ENCODE assay signal across 14 cellular contexts in the genomic region with DNA sequence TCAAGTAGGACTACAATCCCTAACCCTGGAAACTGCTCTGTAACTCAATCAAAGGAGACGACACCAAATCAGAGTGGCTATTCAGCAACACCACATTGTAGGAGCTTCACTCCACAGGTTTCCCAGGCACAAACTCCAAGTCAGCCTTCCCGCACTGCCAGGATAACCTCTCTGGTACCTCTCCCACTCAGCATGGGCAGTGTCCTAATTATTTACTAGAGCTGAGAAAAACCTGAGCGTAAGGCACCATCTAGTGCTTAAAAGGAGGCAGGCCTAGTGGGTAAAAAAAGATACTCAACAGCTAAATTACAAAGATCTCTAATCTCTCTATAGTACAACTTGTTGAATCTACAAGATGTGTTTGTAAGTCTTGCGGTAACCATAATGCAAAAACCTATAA. TPM values are rescaled to one million over a fixed set of nuclear protein-coding genes. Genes with fewer than 3 reads are reported as not detected.
DNase-seq lines count a peak whose midpoint lies in the region; ATAC-seq and TF ChIP-seq lines count a peak whose summit lies in the region.
"Had no signal": no experiment of that assay in that cellular context is flagged by ENCODE, and none has a peak within 500 bp of the region (broad histone marks: within the 10 kb centered on the region; RNA-seq: fewer than 3 reads in every experiment).

No MANE protein-coding gene starts in this region.

- no peaks in the 10 kb centered on the region for H3K36me3 ChIP-seq in endodermal cell (ENCODE audit: control insufficient read depth, insufficient read depth, low read length)

- H3K4me3 Mint-ChIP-seq in stimulated activated naive CD8-positive, alpha-beta T cell treated with anti-CD3 and anti-CD28 coated beads, Interleukin-15, Interleukin-2, amounts not matched to agents 100 ng/mL and 50 ng/mL, for 24 hours, result peak overlapping the region; percentile 9
- H3K4me3 Mint-ChIP-seq in endodermal cell (no peak overlapping the region), immature natural killer cell (peak overlapping the region in 1 of 5 donors; percentile 12)

- peaks cover 55% of the 10 kb centered on the region for H3K36me3 Mint-ChIP-seq in stimulated activated naive CD8-positive, alpha-beta T cell treated with anti-CD3 and anti-CD28 coated beads, Interleukin-15, Interleukin-2, amounts not matched to agents 100 ng/mL and 50 ng/mL, for 24 hours (ENCODE audit: low read depth)
- H3K36me3 Mint-ChIP-seq in endodermal cell (ENCODE audit: low read depth) (peaks cover 30% of the 10 kb centered on the region), immature natural killer cell (peaks cover 13 to 28% (median 19%) of the 10 kb centered on the region in 3 donors)

- H3K4me1 ChIP-seq in endodermal cell (ENCODE audit: control insufficient read depth, insufficient read depth, low read length), result no peaks in the 10 kb centered on the region
- H3K4me1 ChIP-seq: suprapubic skin had no signal

- H3K4me3 ChIP-seq in endodermal cell (ENCODE audit: low read length), result no peak overlapping the region
- H3K4me3 ChIP-seq: suprapubic skin had no signal

- no peaks in the 10 kb centered on the region for H3K27me3 Mint-ChIP-seq in stimulated activated naive CD8-positive, alpha-beta T cell treated with anti-CD3 and anti-CD28 coated beads, Interleukin-15, Interleukin-2, amounts not matched to agents 100 ng/mL and 50 ng/mL, for 24 hours
- H3K27me3 Mint-ChIP-seq in endodermal cell (ENCODE audit: insufficient read depth) (no peaks in the 10 kb centered on the region), immature natural killer cell (ENCODE audit: low read depth in 3 of 3) (peaks cover 0 to 3% (median 0%) of the 10 kb centered on the region in 3 donors)

- no peak for DNase-seq in stimulated activated naive CD8-positive, alpha-beta T cell treated with anti-CD3 and anti-CD28 coated beads, Interleukin-15, Interleukin-2, amounts not matched to agents 100 U/mL and 50 U/mL, for 24 hours
- DNase-seq in NAMALWA (ENCODE audit: low spot score) (peak; percentile 55), endodermal cell (peak; percentile 70), kidney tubule cell (ENCODE audit: low spot score) (no peak), GM19240 (ENCODE audit: insufficient read length, low spot score) (no peak), immature natural killer cell (no peak)
- DNase-seq: cerebellar nuclear complex, DMS 273 treated with DMSO at 0.1 percent for 48 hours, NCI-H2081, posterior cingulate gyrus had no signal

- no peaks in the 10 kb centered on the region for H3K27me3 ChIP-seq in endodermal cell (ENCODE audit: control insufficient read depth, insufficient read depth, low read length, poor library complexity, severe bottlenecking)
- H3K27me3 ChIP-seq: suprapubic skin had no signal

- no peak overlapping the region for H3K27ac ChIP-seq in endodermal cell (ENCODE audit: low read depth, low read length)
- H3K27ac ChIP-seq: suprapubic skin had no signal

- peaks cover 11% of the 10 kb centered on the region for H3K9me3 Mint-ChIP-seq in stimulated activated naive CD8-positive, alpha-beta T cell treated with anti-CD3 and anti-CD28 coated beads, Interleukin-15, Interleukin-2, amounts not matched to agents 100 ng/mL and 50 ng/mL, for 24 hours
- peaks cover 10% of the 10 kb centered on the region for H3K9me3 Mint-ChIP-seq in endodermal cell
- peaks cover 0 to 2% (median 0%) of the 10 kb centered on the region in 6 donors for H3K9me3 Mint-ChIP-seq in immature natural killer cell

- H3K27ac Mint-ChIP-seq in stimulated activated naive CD8-positive, alpha-beta T cell treated with anti-CD3 and anti-CD28 coated beads, Interleukin-15, Interleukin-2, amounts not matched to agents 100 ng/mL and 50 ng/mL, for 24 hours, result peak overlapping the region; percentile 79
- H3K27ac Mint-ChIP-seq in endodermal cell (peak overlapping the region; percentile 35), immature natural killer cell (no peak overlapping the region)

- H3K9ac ChIP-seq in endodermal cell (ENCODE audit: extremely low read depth, low read length, poor library complexity, severe bottlenecking), result no peak overlapping the region

- TF ChIP-seq CTCF in endodermal cell (conservative IDR thresholded peaks at IDR 0.05), result peak; percentile 69

- no peaks in the 10 kb centered on the region for H3K9me3 ChIP-seq in endodermal cell (ENCODE audit: control insufficient read depth, low read length)
- H3K9me3 ChIP-seq: suprapubic skin had no signal

- H3K4me1 Mint-ChIP-seq in stimulated activated naive CD8-positive, alpha-beta T cell treated with anti-CD3 and anti-CD28 coated beads, Interleukin-15, Interleukin-2, amounts not matched to agents 100 ng/mL and 50 ng/mL, for 24 hours (ENCODE audit: low read depth), result peaks cover 67% of the 10 kb centered on the region
- peaks cover 29% of the 10 kb centered on the region for H3K4me1 Mint-ChIP-seq in endodermal cell
- peaks cover 35 to 67% of the 10 kb centered on the region in 2 donors for H3K4me1 Mint-ChIP-seq in immature natural killer cell

- WGBS in endodermal cell (ENCODE audit: insufficient coverage in 1 of 2, insufficient read length in 1 of 2), 2 experiments, result 80 to 87% methylated on average over 1 to 4 of the region's 4 CpGs

- no peak for ATAC-seq in stimulated activated naive CD8-positive, alpha-beta T cell treated with anti-CD3 and anti-CD28 coated beads, Interleukin-15, Interleukin-2, amounts not matched to agents 100 U/mL and 50 U/mL, for 24 hours
- ATAC-seq in HG02973 (IDR thresholded peaks at IDR 0.05; ENCODE audit: unreplicated experiment), result no peak
- ATAC-seq: activated naive CD4-positive, alpha-beta T cell treated with anti-CD3 and anti-CD28 coated beads, Interleukin-2, amount 50 U/mL, for 72 hours had no signal

RNA-seq across cellular contexts. Expression of a gene that starts 36.1 kb away (rescaled TPM):
- total RNA-seq in endodermal cell, result 10 to 100 TPM; 15.3 to 30.3 TPM
- polyA plus RNA-seq in endodermal cell (2013, experiment 1 of 2), result 15.6 TPM
- polyA plus RNA-seq in endodermal cell (2013, experiment 2 of 2), result 16.7 TPM
- 1 to 10 TPM; 5.4 to 9.5 (median 8.5) TPM for polyA plus RNA-seq in immature natural killer cell

Comparison
In these comparisons a context has a peak if more than half of its experiments do, and no peak if none do; other contexts are left out.
1. H3K27ac Mint-ChIP-seq: peak in stimulated activated naive CD8-positive, alpha-beta T cell treated with anti-CD3 and anti-CD28 coated beads, Interleukin-15, Interleukin-2, amounts not matched to agents 100 ng/mL and 50 ng/mL, for 24 hours (single experiment) and endodermal cell (single experiment); none in immature natural killer cell (0 of 6).
2. DNase-seq: peak in NAMALWA (single experiment) and endodermal cell (single experiment); none in stimulated activated naive CD8-positive, alpha-beta T cell treated with anti-CD3 and anti-CD28 coated beads, Interleukin-15, Interleukin-2, amounts not matched to agents 100 U/mL and 50 U/mL, for 24 hours (single experiment), kidney tubule cell (single experiment), GM19240 (single experiment) and immature natural killer cell (0 of 3).